Comparison of ENCODE assay signal across 14 cellular contexts in genomic region chr1:8680628-8681316, GRCh38.
DNase-seq lines count a peak whose midpoint lies in the region; ATAC-seq and TF ChIP-seq lines count a peak whose summit lies in the region.
"Had no signal": no experiment of that assay in that cellular context is flagged by ENCODE, and none has a peak within 500 bp of the region (broad histone marks: within the 10 kb centered on the region; RNA-seq: fewer than 3 reads in every experiment).

No MANE protein-coding gene starts in this region.

- H3K4me2 ChIP-seq in mammary epithelial cell (ENCODE audit: insufficient read depth, low read depth, low read length): peak overlapping the region; percentile 77

- intact Hi-C loops in left ventricle myocardium inferior (cut with micrococcal nuclease) (no loop called here), Right ventricle myocardium superior (cut with DNase I) (no loop called here), mammary epithelial cell (cut with micrococcal nuclease) (no loop called here)

- 43% methylated on average over 12 of the region's 12 CpGs for WGBS in mammary epithelial cell (ENCODE audit: low coverage, missing lambda C conversion rate)
- 89 to 98% methylated on average over 6 to 9 of the region's 12 CpGs for WGBS in mesodermal cell (ENCODE audit: insufficient coverage in 2 of 2), 2 experiments

- BruUV-seq in mammary epithelial cell (replicated peaks; lab: Mats Ljungman, UMichigan): no TSS peak

- H3K27me3 ChIP-seq in left ventricle myocardium inferior (ENCODE audit: low read depth) (no peaks in the 10 kb centered on the region), mammary epithelial cell (ENCODE audit: insufficient read depth, low read length) (no peaks in the 10 kb centered on the region)
- H3K27me3 ChIP-seq: BE2C had no signal

- no peak for ATAC-seq in Right ventricle myocardium superior (ENCODE audit: poor library complexity)

- no peak for TF ChIP-seq CTCF in left ventricle myocardium inferior (IDR thresholded peaks at IDR 0.05; ENCODE audit: borderline replicate concordance)
- TF ChIP-seq CTCF in mammary epithelial cell (conservative IDR thresholded peaks at IDR 0.05 in 1 of 2, IDR thresholded peaks at IDR 0.05 in 1 of 2; ENCODE audit: extremely low read depth in 1 of 2, insufficient read depth in 1 of 2, low read depth in 1 of 2, low read length in 2 of 2): no peak

- peaks cover 69% of the 10 kb centered on the region for H3K79me2 ChIP-seq in mammary epithelial cell (ENCODE audit: insufficient read depth, low read length)

- H3K36me3 ChIP-seq in left ventricle myocardium inferior (no peaks in the 10 kb centered on the region), mammary epithelial cell (ENCODE audit: insufficient read depth, low read length) (no peaks in the 10 kb centered on the region), mesodermal cell (ENCODE audit: control insufficient read depth, insufficient read depth, low read length) (peaks cover 4% of the 10 kb centered on the region)
- H3K36me3 ChIP-seq: BE2C had no signal

- H3K9me3 ChIP-seq in left ventricle myocardium inferior (replicated peaks) (no peaks in the 10 kb centered on the region), mammary epithelial cell (replicated peaks; ENCODE audit: insufficient read depth, low read length) (no peaks in the 10 kb centered on the region), mesodermal cell (ENCODE audit: control insufficient read depth, low read length) (no peaks in the 10 kb centered on the region)
- H3K9me3 ChIP-seq: BE2C had no signal

- H4K20me1 ChIP-seq in mammary epithelial cell (ENCODE audit: insufficient read depth, low read length): no peaks in the 10 kb centered on the region

- H2AFZ ChIP-seq in mammary epithelial cell (ENCODE audit: low read depth, low read length): peak overlapping the region; percentile 61

- H3K27ac ChIP-seq in left ventricle myocardium inferior (replicated peaks): no peak overlapping the region
- peak overlapping the region; percentile 25 for H3K27ac ChIP-seq in mammary epithelial cell (ENCODE audit: insufficient read depth, low read depth, low read length)
- H3K27ac ChIP-seq in mesodermal cell (ENCODE audit: low read depth, low read length, severe bottlenecking): peak overlapping the region; percentile 12

- H3K4me1 ChIP-seq in left ventricle myocardium inferior: peaks cover 39% of the 10 kb centered on the region
- peaks cover 10% of the 10 kb centered on the region for H3K4me1 ChIP-seq in mammary epithelial cell (ENCODE audit: insufficient read depth, low read length)
- peaks cover 40% of the 10 kb centered on the region for H3K4me1 ChIP-seq in mesodermal cell (ENCODE audit: control insufficient read depth, insufficient read depth, low read length, poor library complexity, severe bottlenecking)
- H3K4me1 ChIP-seq: BE2C had no signal

- in situ Hi-C loops in mammary epithelial cell (cut with MboI; ENCODE audit: low sequenced_read_pairs in 2 of 2): no loop called here

- CTCF ChIA-PET in mammary epithelial cell (lab: Charles Lee; ENCODE audit: low non-redundant PET): interaction anchor here (0.7 kb wide), 1 partner anchor 168 kb away, joined by 3 read pairs; no protein-coding TSS in a partner anchor

- H3K4me3 ChIP-seq in left ventricle myocardium inferior: peak overlapping the region; percentile 32
- H3K4me3 ChIP-seq in mammary epithelial cell (replicated peaks in 1 of 3; ENCODE audit: insufficient read depth in 1 of 3, low read depth in 2 of 3, low read length in 3 of 3): peak overlapping the region; percentile 33 to 43 (median 37)
- no peak overlapping the region for H3K4me3 ChIP-seq in mesodermal cell (ENCODE audit: extremely low read depth, insufficient read depth, low read length, poor library complexity, severe bottlenecking)

- DNase-seq in left ventricle myocardium inferior: no peak
- DNase-seq in Right ventricle myocardium superior: no peak
- no peak for DNase-seq in mammary epithelial cell
- no peak for DNase-seq in kidney glomerular epithelial cell (lab: John Stamatoyannopoulos, UW)
- DNase-seq in DMS 273 treated with DMSO at 0.1 percent for 48 hours (lab: John Stamatoyannopoulos, UW): no peak
- no peak for DNase-seq in NCI-H226
- no peak for DNase-seq in putamen (ENCODE audit: low spot score)
- DNase-seq: activated CD4-positive, alpha-beta T cell treated with anti-CD3 and anti-CD28 coated beads, Interleukin-2, amount 50 U/mL, for 4 hours; BE2C; H7; Kasumi-1; NCI-H446; stimulated activated CD4-positive, alpha-beta T cell treated with anti-CD3 and anti-CD28 coated beads, Interleukin-12 subunit alpha, Interleukin-12 subunit beta, amount 100 ng/mL, for 4 hours had no signal

- peak overlapping the region; percentile 61 for H3K9ac ChIP-seq in mammary epithelial cell (ENCODE audit: insufficient read depth, low read length)

- dilution Hi-C loops in mammary epithelial cell (cut with HindIII; ENCODE audit: low sequenced_read_pairs): no loop called here
